ENCODE assay signal across 1 cellular context in the genomic region with DNA sequence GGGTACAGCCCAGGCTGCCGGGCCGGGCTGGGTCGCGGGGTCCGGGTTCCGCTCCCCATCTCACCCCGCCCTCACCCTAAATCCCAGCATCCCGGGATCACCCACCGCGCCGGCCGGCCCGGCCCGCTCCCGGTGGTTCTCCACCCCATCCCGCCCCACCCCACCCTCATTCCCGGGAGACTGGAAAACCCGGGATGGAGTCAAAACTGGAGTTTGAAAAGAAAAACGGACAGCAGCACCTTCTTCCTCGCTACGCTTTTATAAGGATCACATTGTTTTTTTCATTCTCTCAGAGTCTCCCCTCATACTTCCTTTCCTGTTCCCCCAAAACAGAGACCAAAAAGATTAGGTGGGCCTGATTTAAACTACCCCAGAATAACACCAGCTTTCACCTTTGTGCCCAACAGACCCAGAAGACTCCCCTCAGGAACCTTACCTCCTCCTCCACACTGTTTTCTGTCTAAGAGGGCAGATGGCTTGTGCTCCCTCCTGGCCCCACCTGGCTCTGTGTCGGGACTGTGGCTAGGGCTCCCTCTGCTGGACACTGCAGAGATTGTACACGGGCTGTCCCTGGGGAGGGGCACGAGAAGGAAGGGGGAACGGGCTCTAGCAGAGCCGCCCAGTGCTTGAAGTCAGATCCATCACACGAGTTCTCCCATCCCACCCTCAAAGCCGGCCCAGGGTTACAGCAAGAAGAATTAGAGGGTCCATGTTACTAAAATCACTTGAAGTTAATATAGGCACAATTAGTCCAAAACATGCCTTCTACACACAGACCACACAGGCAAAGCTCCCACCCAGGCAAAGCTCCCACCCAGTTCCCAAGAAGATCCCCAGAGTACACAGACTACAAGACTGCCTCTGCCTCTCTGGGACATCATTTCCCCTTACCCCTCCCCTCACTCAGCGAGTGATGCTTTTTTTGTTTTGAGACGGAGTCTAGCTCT.
TF ChIP-seq lines count a peak whose summit lies in the region.

No MANE protein-coding gene starts in this region.

TF ChIP-seq in IMR-90, 13 proteins besides CTCF, POLR2A, EP300 and RAD21:
- peak; percentile 75; the same call in 1 of the 2 replicates for TF ChIP-seq MXI1 (IDR thresholded peaks at IDR 0.05; ENCODE audit: borderline replicate concordance, low read depth, low read length)
- TF ChIP-seq CEBPB (IDR thresholded peaks at IDR 0.05; ENCODE audit: low read depth, low read length) = no peak
- no peak for TF ChIP-seq RCOR1 (IDR thresholded peaks at IDR 0.05; ENCODE audit: insufficient replicate concordance, low read length)
- TF ChIP-seq SMC3 (IDR thresholded peaks at IDR 0.05; ENCODE audit: low read depth, low read length) = peak; percentile 69
- TF ChIP-seq CHD1 (IDR thresholded peaks at IDR 0.05; ENCODE audit: low read depth, low read length) = no peak
- TF ChIP-seq MAZ (IDR thresholded peaks at IDR 0.05; ENCODE audit: borderline replicate concordance, low read depth, low read length) = peak; percentile 97
